In genomic region chr1:243483084-243483845, GRCh38 we compare ENCODE assay signal across 8 cellular contexts.
DNase-seq lines count a peak whose midpoint lies in the region; ATAC-seq and TF ChIP-seq lines count a peak whose summit lies in the region.

No MANE protein-coding gene starts in this region.

- no peak overlapping the region for H3K27ac ChIP-seq in gastrocnemius medialis

- no peak for TF ChIP-seq POLR2A in gastrocnemius medialis (IDR thresholded peaks at IDR 0.05)

- H3K4me3 ChIP-seq in gastrocnemius medialis: peak overlapping the region; percentile 23 to 44 (median 34)

- peaks cover 22% of the 10 kb centered on the region for H3K4me1 Mint-ChIP-seq in activated T-helper 1 cell treated with anti-CD3 and anti-CD28 coated beads, Interleukin-12 subunit alpha, Interleukin-12 subunit beta, Interleukin-2, Interleukin-4 antibody, amounts not matched to agents 30 ng/mL and 10 ng/mL and 1 ng/mL, durations not matched to agents 14 hours and 24 hours and 36 hours (ENCODE audit: low read depth)

- H3K27ac Mint-ChIP-seq in activated T-helper 1 cell treated with anti-CD3 and anti-CD28 coated beads, Interleukin-12 subunit alpha, Interleukin-12 subunit beta, Interleukin-2, Interleukin-4 antibody, amounts not matched to agents 30 ng/mL and 10 ng/mL and 1 ng/mL, durations not matched to agents 14 hours and 24 hours and 36 hours: no peak overlapping the region

- H3K4me1 ChIP-seq in gastrocnemius medialis: peaks cover 0 to 13% of the 10 kb centered on the region in 2 donors

- intact Hi-C loops in activated T-helper 1 cell treated with anti-CD3 and anti-CD28 coated beads, Interleukin-12 subunit alpha, Interleukin-12 subunit beta, Interleukin-2, Interleukin-4 antibody, amounts not matched to agents 30 ng/mL and 10 ng/mL and 1 ng/mL, durations not matched to agents 14 hours and 24 hours and 36 hours (cut with micrococcal nuclease): loop anchor here (5.0 kb wide), 1 partner anchor 141 kb away; no protein-coding TSS in a partner anchor
- intact Hi-C loops in left ventricle myocardium superior (cut with micrococcal nuclease): no loop called here
- intact Hi-C loops in gastrocnemius medialis (cut with DNase I; ENCODE audit: low total_unique reads): no loop called here

- peak overlapping the region; percentile 65 for H3K4me3 Mint-ChIP-seq in activated T-helper 1 cell treated with anti-CD3 and anti-CD28 coated beads, Interleukin-12 subunit alpha, Interleukin-12 subunit beta, Interleukin-2, Interleukin-4 antibody, amounts not matched to agents 30 ng/mL and 10 ng/mL and 1 ng/mL, durations not matched to agents 14 hours and 24 hours and 36 hours

- DNase-seq in activated T-helper 1 cell treated with anti-CD3 and anti-CD28 coated beads, Interleukin-12 subunit alpha, Interleukin-12 subunit beta, Interleukin-2, Interleukin-4 antibody, amounts not matched to agents 30 ng/mL and 10 ng/mL and 1 ng/mL, durations not matched to agents 14 hours and 24 hours and 36 hours (ENCODE audit: low spot score): no peak
- no peak for DNase-seq in left ventricle myocardium superior
- no peak for DNase-seq in gastrocnemius medialis
- DNase-seq in pons (ENCODE audit: low spot score): no peak

- TF ChIP-seq CTCF in gastrocnemius medialis (IDR thresholded peaks at IDR 0.05 in 4 of 5, conservative IDR thresholded peaks at IDR 0.05 in 1 of 5): no peak

- H3K27me3 ChIP-seq in gastrocnemius medialis: no peaks in the 10 kb centered on the region

- no peaks in the 10 kb centered on the region for H3K9me3 Mint-ChIP-seq in activated T-helper 1 cell treated with anti-CD3 and anti-CD28 coated beads, Interleukin-12 subunit alpha, Interleukin-12 subunit beta, Interleukin-2, Interleukin-4 antibody, amounts not matched to agents 30 ng/mL and 10 ng/mL and 1 ng/mL, durations not matched to agents 14 hours and 24 hours and 36 hours

- no peaks in the 10 kb centered on the region for H3K9me3 ChIP-seq in gastrocnemius medialis

- no peaks in the 10 kb centered on the region for H3K36me3 Mint-ChIP-seq in activated T-helper 1 cell treated with anti-CD3 and anti-CD28 coated beads, Interleukin-12 subunit alpha, Interleukin-12 subunit beta, Interleukin-2, Interleukin-4 antibody, amounts not matched to agents 30 ng/mL and 10 ng/mL and 1 ng/mL, durations not matched to agents 14 hours and 24 hours and 36 hours (ENCODE audit: low read depth)

- no peaks in the 10 kb centered on the region for H3K36me3 ChIP-seq in gastrocnemius medialis

- peaks cover 7% of the 10 kb centered on the region for H3K27me3 Mint-ChIP-seq in activated T-helper 1 cell treated with anti-CD3 and anti-CD28 coated beads, Interleukin-12 subunit alpha, Interleukin-12 subunit beta, Interleukin-2, Interleukin-4 antibody, amounts not matched to agents 30 ng/mL and 10 ng/mL and 1 ng/mL, durations not matched to agents 14 hours and 24 hours and 36 hours (ENCODE audit: insufficient read depth)

- in situ Hi-C loops in gastrocnemius medialis (cut with MboI; ENCODE audit: low sequenced_read_pairs in 4 of 4): no loop called here

- peak; percentile 50 for ATAC-seq in GM19395 (IDR thresholded peaks at IDR 0.05; ENCODE audit: unreplicated experiment)
- ATAC-seq in left ventricle myocardium superior: peak; percentile 70
- no peak for ATAC-seq in gastrocnemius medialis
- no peak for ATAC-seq in HG03097 (IDR thresholded peaks at IDR 0.05; ENCODE audit: low FRiP score, unreplicated experiment)
- no peak for ATAC-seq in GM19467 (IDR thresholded peaks at IDR 0.05; ENCODE audit: unreplicated experiment)
- ATAC-seq in HG02970 (IDR thresholded peaks at IDR 0.05; ENCODE audit: low FRiP score, unreplicated experiment): no peak

Comparison
In these comparisons a context has a peak if more than half of its experiments do, and no peak if none do; other contexts are left out.
1. ATAC-seq: peak in GM19395 (single experiment) and left ventricle myocardium superior (single experiment); none in gastrocnemius medialis (0 of 2), HG03097 (single experiment), GM19467 (single experiment) and HG02970 (single experiment).